In genomic region chr2:20595439-20596192, GRCh38 we compare ENCODE assay signal across 8 cellular contexts. TPM values are rescaled to one million over a fixed set of nuclear protein-coding genes. Genes with fewer than 3 reads are reported as not detected.
A peak's percentile ranks its signal among the peaks of the same experiment; 100 is the strongest.
DNase-seq lines count a peak whose midpoint lies in the region; ATAC-seq and TF ChIP-seq lines count a peak whose summit lies in the region.

No MANE protein-coding gene starts in this region.

- CTCF ChIA-PET in activated CD4-positive, alpha-beta T cell treated with anti-CD3 and anti-CD28 coated beads for 36 hours (lab: Charles Lee): interaction anchor here (0.9 to 1.1 kb wide), 3 partner anchors 19 to 47 kb away, joined by 3 to 5 read pairs (median 4); no protein-coding TSS in a partner anchor
- CTCF ChIA-PET in PC-3 (lab: Charles Lee): no interaction called here

- H3K27me3 ChIP-seq in PC-3 (ENCODE audit: low read length) (no peaks in the 10 kb centered on the region), dorsolateral prefrontal cortex (no peaks in the 10 kb centered on the region)

- H2AFZ ChIP-seq in PC-3 (ENCODE audit: low read length): no peak overlapping the region

- H4K20me1 ChIP-seq in PC-3 (ENCODE audit: low read length): no peaks in the 10 kb centered on the region

- no peak overlapping the region for H3K4me3 Mint-ChIP-seq in activated CD4-positive, alpha-beta T cell treated with anti-CD3 and anti-CD28 coated beads for 36 hours

- H3K27ac ChIP-seq in PC-3 (ENCODE audit: low read length) (peak overlapping the region; percentile 60), dorsolateral prefrontal cortex (peak overlapping the region in 49 of 59 donors; percentile 2 to 95 (median 69))

- H3K9me2 ChIP-seq in PC-3 (replicated peaks; ENCODE audit: low read length): no peaks in the 10 kb centered on the region

- no peak overlapping the region for H3K4me3 ChIP-seq in PC-3 (ENCODE audit: low read length)
- H3K4me3 ChIP-seq in dorsolateral prefrontal cortex: no peak overlapping the region

- no peaks in the 10 kb centered on the region for H3K27me3 Mint-ChIP-seq in activated CD4-positive, alpha-beta T cell treated with anti-CD3 and anti-CD28 coated beads for 36 hours

- peaks cover 6% of the 10 kb centered on the region for H3K4me1 Mint-ChIP-seq in activated CD4-positive, alpha-beta T cell treated with anti-CD3 and anti-CD28 coated beads for 36 hours

- H3K4me2 ChIP-seq in PC-3 (ENCODE audit: low read length): peak overlapping the region; percentile 35; the same call in 1 of the 2 replicates

- no peaks in the 10 kb centered on the region for H3K9me3 Mint-ChIP-seq in activated CD4-positive, alpha-beta T cell treated with anti-CD3 and anti-CD28 coated beads for 36 hours (ENCODE audit: low read depth)

- no peak for DNase-seq in activated CD4-positive, alpha-beta T cell treated with anti-CD3 and anti-CD28 coated beads for 36 hours
- no peak for DNase-seq in activated CD4-positive, alpha-beta T cell treated with anti-CD3 and anti-CD28 coated beads for 4 hours
- DNase-seq in PC-3: peak; percentile 57
- DNase-seq in dorsolateral prefrontal cortex: peak in 6 of 10 donors; percentile 19 to 44 (median 34)
- peak; percentile 62 for DNase-seq in pons (ENCODE audit: low spot score)
- no peak for DNase-seq in DMS79 treated with DMSO at 0.1 percent for 48 hours (lab: John Stamatoyannopoulos, UW)
- no peak for DNase-seq in stimulated activated CD4-positive, alpha-beta T cell treated with anti-CD3 and anti-CD28 coated beads, Interleukin-15, amount 100 ng/mL, for 24 hours

- peak overlapping the region; percentile 10 for H3K27ac Mint-ChIP-seq in activated CD4-positive, alpha-beta T cell treated with anti-CD3 and anti-CD28 coated beads for 36 hours

- H3K36me3 ChIP-seq in PC-3 (ENCODE audit: low read depth, low read length): no peaks in the 10 kb centered on the region

- no peaks in the 10 kb centered on the region for H3K9me3 ChIP-seq in PC-3 (ENCODE audit: low read length)

- no peaks in the 10 kb centered on the region for H3K79me2 ChIP-seq in PC-3 (ENCODE audit: low read length)

- TF ChIP-seq CTCF in PC-3 (conservative IDR thresholded peaks at IDR 0.05; ENCODE audit: low read depth, low read length) (no peak), dorsolateral prefrontal cortex (IDR thresholded peaks at IDR 0.05 in 54 of 56, conservative IDR thresholded peaks at IDR 0.05 in 2 of 56; ENCODE audit: low read depth in 1 of 56, partially characterized antibody in 56 of 56) (no peak)

- BruUV-seq in PC-3 (replicated peaks; lab: Mats Ljungman, UMichigan): no TSS peak

- peak overlapping the region; percentile 6; the same call in 1 of the 2 replicates for H3K9ac ChIP-seq in PC-3 (ENCODE audit: low read length)

- POLR2A ChIA-PET in activated CD4-positive, alpha-beta T cell treated with anti-CD3 and anti-CD28 coated beads for 36 hours (lab: Charles Lee): no interaction called here
- POLR2A ChIA-PET in PC-3 (lab: Charles Lee; ENCODE audit: unreplicated experiment): interaction anchor here (0.6 kb wide), 1 partner anchor 152 kb away, joined by 7 read pairs; no protein-coding TSS in a partner anchor

- H3F3A ChIP-seq in PC-3 (ENCODE audit: low read length, unreplicated experiment): peaks cover 3% of the 10 kb centered on the region

- ATAC-seq in activated CD4-positive, alpha-beta T cell treated with anti-CD3 and anti-CD28 coated beads for 36 hours: peak; percentile 87
- ATAC-seq in HG02852 (IDR thresholded peaks at IDR 0.05; ENCODE audit: unreplicated experiment): peak; percentile 88
- ATAC-seq in PC-3: peak; percentile 40

- intact Hi-C loops in activated CD4-positive, alpha-beta T cell treated with anti-CD3 and anti-CD28 coated beads for 36 hours (cut with DNase I, micrococcal nuclease): no loop called here
- intact Hi-C loops in PC-3 (cut with micrococcal nuclease): no loop called here
- intact Hi-C loops in dorsolateral prefrontal cortex (cut with DNase I): no loop called here

- no peaks in the 10 kb centered on the region for H3K36me3 Mint-ChIP-seq in activated CD4-positive, alpha-beta T cell treated with anti-CD3 and anti-CD28 coated beads for 36 hours (ENCODE audit: low read depth)

- peaks cover 45% of the 10 kb centered on the region for H3K4me1 ChIP-seq in PC-3 (ENCODE audit: insufficient read depth, low read length)

RNA-seq across cellular contexts. Expression of gene HS1BP3, which starts 55.3 kb away (rescaled TPM):
- total RNA-seq in activated CD4-positive, alpha-beta T cell treated with anti-CD3 and anti-CD28 coated beads for 36 hours: 1 to 10 TPM; 6.2 to 7.1 TPM
- total RNA-seq in PC-3 (2014; rRNA removed): 17.8 and 19.6 TPM in 2 replicates
- 10 to 100 TPM; 18.3 to 36.0 (median 26.0) TPM for total RNA-seq in dorsolateral prefrontal cortex

Comparison
In these comparisons a context has a peak if more than half of its experiments do, and no peak if none do; other contexts are left out.
1. DNase-seq: peak in PC-3 (single experiment), dorsolateral prefrontal cortex (6 of 10) and pons (single experiment); none in activated CD4-positive, alpha-beta T cell treated with anti-CD3 and anti-CD28 coated beads for 36 hours (single experiment), activated CD4-positive, alpha-beta T cell treated with anti-CD3 and anti-CD28 coated beads for 4 hours (0 of 2), DMS79 treated with DMSO at 0.1 percent for 48 hours (single experiment) and stimulated activated CD4-positive, alpha-beta T cell treated with anti-CD3 and anti-CD28 coated beads, Interleukin-15, amount 100 ng/mL, for 24 hours (single experiment).
2. Peak in every context shown above with its lines, with median percentiles within 50 percentile points of each other: ATAC-seq.